Comparison of ENCODE assay signal across 8 cellular contexts in the genomic region with DNA sequence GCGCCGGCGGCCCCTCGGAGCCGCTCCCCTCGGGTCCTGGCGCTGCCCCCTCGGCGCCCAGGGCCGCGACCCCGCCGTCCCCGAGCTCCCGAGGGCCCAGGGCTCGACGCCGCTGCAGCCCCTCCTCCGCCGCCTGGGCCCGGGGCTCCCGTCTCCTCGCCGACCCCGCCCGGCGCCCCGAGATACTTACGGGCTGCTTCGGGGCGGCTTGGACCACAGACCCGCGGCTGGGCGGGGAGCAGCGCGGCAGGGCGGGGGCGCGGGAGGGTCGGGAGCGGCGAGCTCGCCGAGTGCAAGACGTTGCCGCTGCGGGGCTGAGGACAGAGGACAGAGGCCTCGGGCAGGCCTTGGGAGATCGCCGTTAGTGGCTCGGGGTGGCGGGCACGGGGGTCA. TPM values are rescaled to one million over a fixed set of nuclear protein-coding genes. Genes with fewer than 3 reads are reported as not detected.
DNase-seq lines count a peak whose midpoint lies in the region; ATAC-seq, FAIRE-seq and TF ChIP-seq lines count a peak whose summit lies in the region.

No MANE protein-coding gene starts in this region.

- H3K4me3 ChIP-seq in GM06990 (replicated peaks; ENCODE audit: low read depth, low read length) (peak overlapping the region; percentile 84), keratinocyte (ENCODE audit: control insufficient read depth in 2 of 3, extremely low read depth in 1 of 3, insufficient read depth in 2 of 3, low read depth in 1 of 3, low read length in 3 of 3) (peak overlapping the region; percentile 72 to 99 (median 98)), testis (peak overlapping the region; percentile 96 to 100)

- TF ChIP-seq CTCF in GM06990 (IDR thresholded peaks at IDR 0.05; ENCODE audit: insufficient read depth, low read length, poor library complexity, severe bottlenecking) (no peak), keratinocyte (optimal IDR thresholded peaks at IDR 0.05 in 1 of 3, IDR thresholded peaks at IDR 0.05 in 1 of 3, conservative IDR thresholded peaks at IDR 0.05 in 1 of 3; ENCODE audit: extremely low read depth in 1 of 3, insufficient read depth in 2 of 3, low read length in 3 of 3) (no peak), testis (IDR thresholded peaks at IDR 0.05) (no peak)

- H3K9me1 ChIP-seq in keratinocyte (ENCODE audit: control insufficient read depth, extremely low read depth, insufficient read depth, low read length) = no peaks in the 10 kb centered on the region

- H3K27me3 Mint-ChIP-seq in activated T-helper 2 cell treated with anti-CD3 and anti-CD28 coated beads, Interferon-gamma antibody, Interleukin-2, Interleukin-4, amounts not matched to agents 10 μg/mL and 5 μg/mL and 100 μg/mL, durations not matched to agents 14 hours and 24 hours and 36 hours (ENCODE audit: low read depth) = no peaks in the 10 kb centered on the region

- H3K4me1 ChIP-seq in keratinocyte (ENCODE audit: control insufficient read depth, extremely low read depth, insufficient read depth, low read length) (peaks cover 31% of the 10 kb centered on the region), testis (peaks cover 7% of the 10 kb centered on the region)

- 0% methylated on average over 24 of the region's 53 CpGs; no CpG with 5 or more reads in 1 of the 2 donors for WGBS in testis, 2 donors

- H3K9me3 ChIP-seq in keratinocyte (ENCODE audit: control insufficient read depth, low read depth, low read length) = no peaks in the 10 kb centered on the region
- H3K9me3 ChIP-seq in testis = no peaks in the 10 kb centered on the region

- no peak overlapping the region for H3K4me2 ChIP-seq in keratinocyte (ENCODE audit: control insufficient read depth, extremely low read depth, insufficient read depth, low read depth, low read length)

- no peak for TF ChIP-seq POLR2A in testis (IDR thresholded peaks at IDR 0.05)

- H3K27me3 ChIP-seq in GM06990 (replicated peaks; ENCODE audit: control insufficient read depth, insufficient read depth, low read length) (no peaks in the 10 kb centered on the region), keratinocyte (ENCODE audit: control insufficient read depth, extremely low read depth, insufficient read depth, low read length) (no peaks in the 10 kb centered on the region), testis (no peaks in the 10 kb centered on the region)

- peak overlapping the region; percentile 97 for H3K9ac ChIP-seq in keratinocyte (ENCODE audit: control insufficient read depth, extremely low read depth, insufficient read depth, low read length)

- peak overlapping the region; percentile 91 for H3K4me3 Mint-ChIP-seq in activated T-helper 2 cell treated with anti-CD3 and anti-CD28 coated beads, Interferon-gamma antibody, Interleukin-2, Interleukin-4, amounts not matched to agents 10 μg/mL and 5 μg/mL and 100 μg/mL, durations not matched to agents 14 hours and 24 hours and 36 hours (ENCODE audit: low read depth)

- H3K36me3 ChIP-seq in GM06990 (ENCODE audit: control insufficient read depth, insufficient read depth, low read length) (peaks cover 5% of the 10 kb centered on the region; the same call in 1 of the 2 replicates), keratinocyte (ENCODE audit: control insufficient read depth in 2 of 2, extremely low read depth in 1 of 2, insufficient read depth in 2 of 2, low read length in 2 of 2) (peaks cover 7 to 14% of the 10 kb centered on the region in 2 experiments), testis (ENCODE audit: low read depth, missing control alignments) (no peaks in the 10 kb centered on the region)

- ATAC-seq in HG02759 (IDR thresholded peaks at IDR 0.05; ENCODE audit: unreplicated experiment) = peak; percentile 9

- peaks cover 20% of the 10 kb centered on the region for H4K20me1 ChIP-seq in keratinocyte (ENCODE audit: control insufficient read depth, extremely low read depth, insufficient read depth, low read length)

- no peak overlapping the region for H3K27ac Mint-ChIP-seq in activated T-helper 2 cell treated with anti-CD3 and anti-CD28 coated beads, Interferon-gamma antibody, Interleukin-2, Interleukin-4, amounts not matched to agents 10 μg/mL and 5 μg/mL and 100 μg/mL, durations not matched to agents 14 hours and 24 hours and 36 hours

- peaks cover 41% of the 10 kb centered on the region for H3K4me1 Mint-ChIP-seq in activated T-helper 2 cell treated with anti-CD3 and anti-CD28 coated beads, Interferon-gamma antibody, Interleukin-2, Interleukin-4, amounts not matched to agents 10 μg/mL and 5 μg/mL and 100 μg/mL, durations not matched to agents 14 hours and 24 hours and 36 hours (ENCODE audit: low read depth)

- intact Hi-C loops in activated T-helper 2 cell treated with anti-CD3 and anti-CD28 coated beads, Interferon-gamma antibody, Interleukin-2, Interleukin-4, amounts not matched to agents 10 μg/mL and 5 μg/mL and 100 μg/mL, durations not matched to agents 14 hours and 24 hours and 36 hours (cut with micrococcal nuclease) = loop anchor here (1.0 to 5.0 kb wide), 7 partner anchors 53 to 301 kb away; partner anchors contain the start of genes ANKRD40, NME1, NME2 and SPAG9
- intact Hi-C loops in testis (cut with DNase I; ENCODE audit: low total_unique reads) = loop anchor here (5.0 kb wide), 1 partner anchor 86 kb away; no protein-coding TSS in a partner anchor

- H3K79me2 ChIP-seq in keratinocyte (ENCODE audit: control insufficient read depth, insufficient read depth, low read length) = peaks cover 34% of the 10 kb centered on the region

- H3K9me3 Mint-ChIP-seq in activated T-helper 2 cell treated with anti-CD3 and anti-CD28 coated beads, Interferon-gamma antibody, Interleukin-2, Interleukin-4, amounts not matched to agents 10 μg/mL and 5 μg/mL and 100 μg/mL, durations not matched to agents 14 hours and 24 hours and 36 hours = no peaks in the 10 kb centered on the region

- DNase-seq in GM06990 (ENCODE audit: extremely low read depth, insufficient read length) (no peak), keratinocyte (ENCODE audit: low read depth, low spot score) (no peak), testis (no peak), inferior parietal cortex (ENCODE audit: extremely low spot score) (no peak), GDM1 (lab: John Stamatoyannopoulos, UW) (no peak), kidney glomerular epithelial cell (lab: John Stamatoyannopoulos, UW) (no peak)
- no peak for DNase-seq in activated T-helper 2 cell treated with anti-CD3 and anti-CD28 coated beads, Interferon-gamma antibody, Interleukin-2, Interleukin-4, amounts not matched to agents 10 μg/mL and 5 μg/mL and 100 μg/mL, durations not matched to agents 14 hours and 24 hours and 36 hours (ENCODE audit: low spot score)

- peak overlapping the region; percentile 92 for H3K27ac ChIP-seq in keratinocyte (ENCODE audit: control insufficient read depth, insufficient read depth, low read length)
- peak overlapping the region; percentile 99 for H3K27ac ChIP-seq in testis

- H2AFZ ChIP-seq in keratinocyte (ENCODE audit: control insufficient read depth, low read length) = no peak overlapping the region

- no peak for FAIRE-seq in keratinocyte (lab: Jason Lieb, UNC)

- H3K36me3 Mint-ChIP-seq in activated T-helper 2 cell treated with anti-CD3 and anti-CD28 coated beads, Interferon-gamma antibody, Interleukin-2, Interleukin-4, amounts not matched to agents 10 μg/mL and 5 μg/mL and 100 μg/mL, durations not matched to agents 14 hours and 24 hours and 36 hours (ENCODE audit: low read depth) = peaks cover 26% of the 10 kb centered on the region

- dilution Hi-C loops in keratinocyte (cut with MboI; ENCODE audit: extremely low pct_ligation_motif_present, low sequenced_read_pairs) = loop anchor here (25.0 kb wide), 1 partner anchor 96 kb away; no protein-coding TSS in a partner anchor

RNA-seq across cellular contexts. Expression of gene TOB1, which starts 0.3 kb away (rescaled TPM):
- total RNA-seq in activated T-helper 2 cell treated with anti-CD3 and anti-CD28 coated beads, Interferon-gamma antibody, Interleukin-2, Interleukin-4, amounts not matched to agents 10 μg/mL and 5 μg/mL and 100 μg/mL, durations not matched to agents 14 hours and 24 hours and 36 hours = 28.5 and 28.9 TPM in 2 replicates
- polyA plus RNA-seq in keratinocyte (59.5 to 73.3 TPM (median 64.4 TPM) in 3 replicates), testis (ENCODE audit: insufficient read depth, low read depth, low replicate concordance) (42.8 TPM)
- 97.4 TPM for polyA plus RNA-seq in keratinocyte (2011; ENCODE audit: low read depth)
- 43.7 and 59.1 TPM in 2 replicates for polyA plus RNA-seq in keratinocyte (2011; cell fraction: cytosol; rRNA removed)
- 146 and 173 TPM in 2 replicates for polyA plus RNA-seq in keratinocyte (2011; cell fraction: nucleus; rRNA removed)
- 94.3 and 311 TPM in 2 replicates for polyA plus RNA-seq in keratinocyte (2012; ENCODE audit: low replicate concordance)
- polyA minus RNA-seq in keratinocyte = 84.2 to 122 TPM (median 105 TPM) in 3 replicates
- polyA minus RNA-seq in keratinocyte (2011; cell fraction: cytosol; rRNA and poly(A)+ RNA removed) = 108 TPM
- 181 and 201 TPM in 2 replicates for polyA minus RNA-seq in keratinocyte (2011; cell fraction: nucleus; rRNA and poly(A)+ RNA removed)
- 10 to 100 TPM; 18.4 to 26.1 TPM for total RNA-seq in testis

RNA-seq across cellular contexts. Expression of gene WFIKKN2, which starts 30.5 kb away (rescaled TPM):
- total RNA-seq in activated T-helper 2 cell treated with anti-CD3 and anti-CD28 coated beads, Interferon-gamma antibody, Interleukin-2, Interleukin-4, amounts not matched to agents 10 μg/mL and 5 μg/mL and 100 μg/mL, durations not matched to agents 14 hours and 24 hours and 36 hours = not detected in 2 replicates
- polyA plus RNA-seq in keratinocyte (not detected in 3 replicates), testis (ENCODE audit: insufficient read depth, low read depth, low replicate concordance) (6.8 TPM)
- polyA plus RNA-seq in keratinocyte (2011; ENCODE audit: low read depth) = not detected
- polyA plus RNA-seq in keratinocyte (2011; cell fraction: cytosol; rRNA removed) = not detected in 2 replicates
- polyA plus RNA-seq in keratinocyte (2011; cell fraction: nucleus; rRNA removed) = not detected in 2 replicates
- polyA plus RNA-seq in keratinocyte (2012; ENCODE audit: low replicate concordance) = not detected in 2 replicates
- polyA minus RNA-seq in keratinocyte = not detected in 3 replicates
- not detected for polyA minus RNA-seq in keratinocyte (2011; cell fraction: cytosol; rRNA and poly(A)+ RNA removed)
- polyA minus RNA-seq in keratinocyte (2011; cell fraction: nucleus; rRNA and poly(A)+ RNA removed) = not detected in 2 replicates
- 1 to 10 TPM; 3.7 to 7.3 TPM for total RNA-seq in testis
